ENCODE assay signal across 17 cellular contexts in the genomic region with DNA sequence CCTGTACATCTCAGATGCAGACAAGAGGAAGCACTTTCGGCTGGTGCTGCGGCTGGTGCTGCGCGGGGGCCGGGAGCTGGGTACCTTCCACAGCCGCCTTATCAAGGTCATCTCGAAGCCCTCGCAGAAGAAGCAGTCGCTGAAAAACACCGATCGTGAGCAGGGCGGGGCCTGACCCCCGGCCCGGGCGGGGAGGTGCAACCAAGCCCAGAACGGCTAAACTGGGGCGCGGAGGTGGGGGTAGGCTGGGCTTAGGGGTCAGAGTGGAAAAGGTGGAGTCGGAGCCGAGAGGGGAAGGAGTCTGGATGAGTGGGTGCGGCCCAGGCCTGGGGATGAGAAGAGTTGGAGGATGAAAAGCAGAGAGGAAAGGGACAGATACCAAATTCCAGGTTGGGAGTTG. TPM values are rescaled to one million over a fixed set of nuclear protein-coding genes. Genes with fewer than 3 reads are reported as not detected.
"Had no signal": no experiment of that assay in that cellular context is flagged by ENCODE, and none has a peak within 500 bp of the region (broad histone marks: within the 10 kb centered on the region; RNA-seq: fewer than 3 reads in every experiment).

No MANE protein-coding gene starts in this region.

- H3K4me3 ChIP-seq: adrenal gland, cardiac muscle cell, gastrocnemius medialis, heart left ventricle, ovary had no signal

- H3K9me3 ChIP-seq: adrenal gland, gastrocnemius medialis, heart left ventricle, ovary had no signal

- DNase-seq: gastrocnemius medialis had no signal

- H3K36me3 ChIP-seq: adrenal gland, cardiac muscle cell, gastrocnemius medialis, heart left ventricle, ovary, WERI-Rb-1 had no signal

- FAIRE-seq: keratinocyte had no signal

- H3K27ac ChIP-seq: adrenal gland, cardiac muscle cell, gastrocnemius medialis, heart left ventricle, ovary, WERI-Rb-1 had no signal

- H3K27me3 ChIP-seq: ovary had no signal

- H3K4me1 ChIP-seq: adrenal gland had no signal

- ATAC-seq: gastrocnemius medialis had no signal

RNA-seq across cellular contexts. Expression of a gene that starts 4.1 kb away (rescaled TPM):
- total RNA-seq: cardiac muscle cell, epithelial cell of proximal tubule, gastrocnemius medialis, heart left ventricle, left lobe of liver, lung microvascular endothelial cell, neural crest cell had no signal
- polyA plus RNA-seq: cardiac muscle cell, heart left ventricle, keratinocyte, ovary had no signal

RNA-seq across cellular contexts. Expression of a gene that starts 5.6 kb away (rescaled TPM):
- total RNA-seq: activated CD4-positive, alpha-beta memory T cell treated with anti-CD3 and anti-CD28 coated beads for 36 hours; activated CD4-positive, alpha-beta T cell treated with anti-CD3 and anti-CD28 coated beads for 36 hours; activated CD8-positive, alpha-beta memory T cell treated with anti-CD3 and anti-CD28 coated beads, Interleukin-2, amount 10 ng/mL, durations not matched to agents 7 days and 5 days; adrenal gland; cardiac muscle cell; dermis microvascular lymphatic vessel endothelial cell; endodermal cell; epithelial cell of proximal tubule; gastrocnemius medialis; heart left ventricle; lung microvascular endothelial cell; neural crest cell; urinary bladder had no signal
- polyA plus RNA-seq: cardiac muscle cell, heart left ventricle, keratinocyte, ovary, urinary bladder had no signal

RNA-seq across cellular contexts. Expression of a gene that starts 57.9 kb away (rescaled TPM):
- total RNA-seq: activated CD4-positive, alpha-beta memory T cell treated with anti-CD3 and anti-CD28 coated beads for 36 hours; activated CD4-positive, alpha-beta T cell treated with anti-CD3 and anti-CD28 coated beads for 36 hours; activated CD8-positive, alpha-beta memory T cell treated with anti-CD3 and anti-CD28 coated beads, Interleukin-2, amount 10 ng/mL, durations not matched to agents 7 days and 5 days; cardiac muscle cell; endodermal cell; neural crest cell had no signal
